8 cellular contexts compared by ENCODE assay signal in genomic region chr19:7904074-7905020, GRCh38. TPM values are rescaled to one million over a fixed set of nuclear protein-coding genes. Genes with fewer than 3 reads are reported as not detected.
DNase-seq lines count a peak whose midpoint lies in the region; ATAC-seq, FAIRE-seq and TF ChIP-seq lines count a peak whose summit lies in the region.

No MANE protein-coding gene starts in this region.

- H3K4me1 ChIP-seq in liver (ENCODE audit: control insufficient read depth in 4 of 4, insufficient read depth in 4 of 4, low read length in 3 of 4): peaks cover 8 to 35% (median 21%) of the 10 kb centered on the region in 4 donors

- H3K27ac ChIP-seq in RWPE1 (peak overlapping the region; percentile 95), liver (ENCODE audit: low read depth in 1 of 2, low read length in 2 of 2) (peak overlapping the region; percentile 58 to 81)

- peak; percentile 53 for DNase-seq in activated effector memory CD4-positive, alpha-beta T cell treated with Interleukin-2 at 50 U/mL for 16 hours
- no peak for DNase-seq in activated effector memory CD4-positive, alpha-beta T cell treated with anti-CD3 and anti-CD28 coated beads, Interleukin-2, amount 50 U/mL, for 16 hours
- peak; percentile 45 for DNase-seq in RWPE1 (ENCODE audit: low spot score)
- DNase-seq in bronchial epithelial cell (ENCODE audit: low read depth): no peak
- peak; percentile 70 to 76 for DNase-seq in stimulated activated naive CD8-positive, alpha-beta T cell treated with anti-CD3 and anti-CD28 coated beads, Interleukin-15, amount 100 ng/mL, for 72 hours
- no peak for DNase-seq in NCI-H510A (lab: John Stamatoyannopoulos, UW)

- H3K4me3 ChIP-seq in bronchial epithelial cell (ENCODE audit: low read depth, low read length) (peak overlapping the region; percentile 95), liver (ENCODE audit: low read depth in 1 of 3, low read length in 3 of 3) (peak overlapping the region; percentile 78 to 89 (median 85))

- peaks cover 55% of the 10 kb centered on the region for H3K4me1 Mint-ChIP-seq in stimulated activated naive CD8-positive, alpha-beta T cell treated with anti-CD3 and anti-CD28 coated beads, Interleukin-15, amount 100 ng/mL, for 72 hours

- CTCF ChIA-PET in RWPE1 (lab: Yijun Ruan, JAX): interaction anchor here (0.6 kb wide), 1 partner anchor 17 kb away, joined by 6 read pairs; no protein-coding TSS in a partner anchor

- H3K27me3 ChIP-seq in bronchial epithelial cell (ENCODE audit: control insufficient read depth, insufficient read depth, low read length) (no peaks in the 10 kb centered on the region), liver (ENCODE audit: control insufficient read depth in 4 of 4, insufficient read depth in 4 of 4, low read length in 3 of 4) (no peaks in the 10 kb centered on the region)

- H3K9me3 ChIP-seq in liver (ENCODE audit: control insufficient read depth in 4 of 4, low read length in 3 of 4): no peaks in the 10 kb centered on the region

- TF ChIP-seq RAD21 in liver (IDR thresholded peaks at IDR 0.05): no peak

- no peak for FAIRE-seq in bronchial epithelial cell (lab: Jason Lieb, UNC)

- peak overlapping the region; percentile 96 to 98 for H3K27ac Mint-ChIP-seq in stimulated activated naive CD8-positive, alpha-beta T cell treated with anti-CD3 and anti-CD28 coated beads, Interleukin-15, amount 100 ng/mL, for 72 hours

- peak overlapping the region; percentile 92 to 95 for H3K4me3 Mint-ChIP-seq in stimulated activated naive CD8-positive, alpha-beta T cell treated with anti-CD3 and anti-CD28 coated beads, Interleukin-15, amount 100 ng/mL, for 72 hours

- WGBS in liver: 9% methylated on average over 68 of the region's 68 CpGs

- TF ChIP-seq CTCF in RWPE1 (conservative IDR thresholded peaks at IDR 0.05; ENCODE audit: low read depth): no peak
- no peak for TF ChIP-seq CTCF in bronchial epithelial cell (IDR thresholded peaks at IDR 0.05; ENCODE audit: insufficient read depth, low read length, severe bottlenecking)
- no peak for TF ChIP-seq CTCF in liver (IDR thresholded peaks at IDR 0.05; ENCODE audit: low read depth, low read length, missing input control)

- H3K9me3 Mint-ChIP-seq in stimulated activated naive CD8-positive, alpha-beta T cell treated with anti-CD3 and anti-CD28 coated beads, Interleukin-15, amount 100 ng/mL, for 72 hours: no peaks in the 10 kb centered on the region

- POLR2A ChIA-PET in RWPE1 (lab: Yijun Ruan, JAX; ENCODE audit: low non-redundant PET): interaction anchor here (1.2 to 1.6 kb wide), 3 partner anchors 12 to 39 kb away, joined by 3 to 6 read pairs (median 4); partner anchors contain the start of gene TIMM44

- peaks cover 12% of the 10 kb centered on the region for H3K36me3 ChIP-seq in bronchial epithelial cell (ENCODE audit: control insufficient read depth, insufficient read depth, low read length)
- H3K36me3 ChIP-seq in liver (ENCODE audit: control insufficient read depth in 4 of 4, insufficient read depth in 3 of 4, low read depth in 1 of 4, low read length in 3 of 4): peaks cover 0 to 4% (median 0%) of the 10 kb centered on the region in 4 donors

- ATAC-seq in HG02763 (IDR thresholded peaks at IDR 0.05; ENCODE audit: unreplicated experiment): peak; percentile 31
- ATAC-seq in stimulated activated naive CD8-positive, alpha-beta T cell treated with anti-CD3 and anti-CD28 coated beads, Interleukin-15, amount 100 ng/mL, for 72 hours: peak; percentile 69

- no peaks in the 10 kb centered on the region for H3K27me3 Mint-ChIP-seq in stimulated activated naive CD8-positive, alpha-beta T cell treated with anti-CD3 and anti-CD28 coated beads, Interleukin-15, amount 100 ng/mL, for 72 hours

- H3K9ac ChIP-seq in liver (ENCODE audit: low read depth in 1 of 2, low read length in 2 of 2): peak overlapping the region; percentile 26 to 96

TF ChIP-seq in liver, 16 proteins besides CTCF, POLR2A, EP300 and RAD21:
- TF ChIP-seq FOXA2 (IDR thresholded peaks at IDR 0.05) (no peak), MAX (IDR thresholded peaks at IDR 0.05) (no peak), YY1 (IDR thresholded peaks at IDR 0.05) (no peak), ZBTB33 (IDR thresholded peaks at IDR 0.05) (no peak), REST (IDR thresholded peaks at IDR 0.05) (no peak), EGR1 (IDR thresholded peaks at IDR 0.05; ENCODE audit: low read depth in 2 of 2) (no peak), NR2F2 (IDR thresholded peaks at IDR 0.05) (no peak), HNF4A (conservative IDR thresholded peaks at IDR 0.05) (no peak), RXRA (IDR thresholded peaks at IDR 0.05) (no peak), JUND (IDR thresholded peaks at IDR 0.05) (no peak), SP1 (IDR thresholded peaks at IDR 0.05) (no peak), FOXA1 (IDR thresholded peaks at IDR 0.05) (no peak), TAF1 (conservative IDR thresholded peaks at IDR 0.05) (no peak), GABPA (IDR thresholded peaks at IDR 0.05 in 1 of 2, conservative IDR thresholded peaks at IDR 0.05 in 1 of 2) (no peak), ATF3 (IDR thresholded peaks at IDR 0.05) (no peak), HNF4G (IDR thresholded peaks at IDR 0.05) (no peak)

RNA-seq across cellular contexts. Expression of gene MAP2K7, which starts 0.7 kb away (rescaled TPM):
- 10.0 and 11.9 TPM in 2 replicates for total RNA-seq in bronchial epithelial cell
- total RNA-seq in liver: 10 to 100 TPM in 1 of 2 donors, 1 to 10 TPM in 1; 9.4 to 11.7 TPM
- 1 to 10 TPM; 3.0 to 9.7 TPM for polyA plus RNA-seq in liver

RNA-seq across cellular contexts. Expression of gene TGFBR3L, which starts 10.3 kb away (rescaled TPM):
- 1.8 and 1.9 TPM in 2 replicates for total RNA-seq in bronchial epithelial cell
- total RNA-seq in liver: 1 to 10 TPM in 1 of 2 donors, not detected in 1; 2.5 TPM
- polyA plus RNA-seq in liver: under 1 TPM; 0.32 to 0.36 TPM

RNA-seq across cellular contexts. Expression of gene SNAPC2, which starts 15.8 kb away (rescaled TPM):
- total RNA-seq in bronchial epithelial cell (13.4 and 15.9 TPM in 2 replicates), liver (1 to 10 TPM; 2.8 to 3.5 TPM)
- 1 to 10 TPM; 3.0 to 7.1 TPM for polyA plus RNA-seq in liver

RNA-seq across cellular contexts. Expression of gene LRRC8E, which starts 16.0 kb away (rescaled TPM):
- total RNA-seq in bronchial epithelial cell: 7.6 and 13.2 TPM in 2 replicates
- total RNA-seq in liver: 1 to 10 TPM; 1.8 to 3.3 TPM
- 1 to 10 TPM in 1 of 2 donors, not detected in 1; 2.4 TPM for polyA plus RNA-seq in liver

RNA-seq across cellular contexts. Expression of gene CTXN1, which starts 21.6 kb away (rescaled TPM):
- 0.26 and 0.77 TPM in 2 replicates for total RNA-seq in bronchial epithelial cell
- under 1 TPM; 0.08 to 0.14 TPM for total RNA-seq in liver
- polyA plus RNA-seq in liver: under 1 TPM in 1 of 2 donors, not detected in 1; 0.07 TPM

Comparison
In these comparisons a context has a peak if more than half of its experiments do, and no peak if none do; other contexts are left out.
1. DNase-seq: peak in activated effector memory CD4-positive, alpha-beta T cell treated with Interleukin-2 at 50 U/mL for 16 hours (single experiment), RWPE1 (single experiment) and stimulated activated naive CD8-positive, alpha-beta T cell treated with anti-CD3 and anti-CD28 coated beads, Interleukin-15, amount 100 ng/mL, for 72 hours (2 of 2); none in activated effector memory CD4-positive, alpha-beta T cell treated with anti-CD3 and anti-CD28 coated beads, Interleukin-2, amount 50 U/mL, for 16 hours (single experiment), bronchial epithelial cell (single experiment) and NCI-H510A (single experiment).